Comparison of ENCODE assay signal across 8 cellular contexts in genomic region chr17:40322417-40323315, GRCh38. TPM values are rescaled to one million over a fixed set of nuclear protein-coding genes. Genes with fewer than 3 reads are reported as not detected.
DNase-seq lines count a peak whose midpoint lies in the region; ATAC-seq and TF ChIP-seq lines count a peak whose summit lies in the region.

No MANE protein-coding gene starts in this region.

- H3K27me3 Mint-ChIP-seq in central memory CD8-positive, alpha-beta T cell: no peaks in the 10 kb centered on the region

- no peaks in the 10 kb centered on the region for H3K9me3 Mint-ChIP-seq in central memory CD8-positive, alpha-beta T cell

- ATAC-seq in activated CD4-positive, CD25-positive, alpha-beta regulatory T cell treated with anti-CD3 and anti-CD28 coated beads, Interleukin-2, amount 50 U/mL, for 24 hours: peak; percentile 33 to 42
- peak; percentile 35 for ATAC-seq in central memory CD8-positive, alpha-beta T cell (replicated peaks; ENCODE audit: extremely low read depth, poor library complexity, severe bottlenecking)
- ATAC-seq in lower lobe of right lung: peak; percentile 56 to 75

- H3K36me3 ChIP-seq in lower lobe of right lung: no peaks in the 10 kb centered on the region

- no peaks in the 10 kb centered on the region for H3K9me3 ChIP-seq in lower lobe of right lung

- H3K36me3 Mint-ChIP-seq in central memory CD8-positive, alpha-beta T cell (ENCODE audit: insufficient read depth): peaks cover 80% of the 10 kb centered on the region

- TF ChIP-seq CTCF in GM20000 (IDR thresholded peaks at IDR 0.05; ENCODE audit: extremely low read depth, missing control alignments) (no peak), lower lobe of right lung (IDR thresholded peaks at IDR 0.05) (no peak)

- peak overlapping the region; percentile 79 for H3K4me3 Mint-ChIP-seq in central memory CD8-positive, alpha-beta T cell

- DNase-seq in CMK (ENCODE audit: low read depth): peak; percentile 98
- DNase-seq in GM20000 (ENCODE audit: low spot score): peak; percentile 86
- peak; percentile 84 for DNase-seq in LHCN-M2 (ENCODE audit: low read depth)
- DNase-seq in central memory CD8-positive, alpha-beta T cell (ENCODE audit: low spot score in 2 of 2): peak; percentile 84 to 96
- peak; percentile 93 for DNase-seq in lower lobe of right lung
- peak in 2 of 3 experiments; percentile 68 to 71 for DNase-seq in stimulated activated CD4-positive, alpha-beta T cell treated with anti-CD3 and anti-CD28 coated beads, TNF-alpha, amount 100 ng/mL, for 4 hours (ENCODE audit: low read depth in 3 of 3)
- DNase-seq in superior temporal gyrus (ENCODE audit: extremely low spot score): no peak

- no peaks in the 10 kb centered on the region for H3K27me3 ChIP-seq in lower lobe of right lung (ENCODE audit: low read depth)

- peaks cover 92% of the 10 kb centered on the region for H3K4me1 Mint-ChIP-seq in central memory CD8-positive, alpha-beta T cell

- peaks cover 89% of the 10 kb centered on the region for H3K4me1 ChIP-seq in lower lobe of right lung

- intact Hi-C loops in lower lobe of right lung (cut with DNase I): no loop called here

- H3K4me3 ChIP-seq in lower lobe of right lung: peak overlapping the region; percentile 99

- H3K27ac ChIP-seq in lower lobe of right lung: peak overlapping the region; percentile 96

- peak overlapping the region; percentile 96 for H3K27ac Mint-ChIP-seq in central memory CD8-positive, alpha-beta T cell (ENCODE audit: low read depth)

RNA-seq across cellular contexts. Expression of gene RARA, which starts 13.7 kb away (rescaled TPM):
- total RNA-seq in LHCN-M2 (2014; rRNA removed): 24.2 and 29.6 TPM in 2 replicates
- 38.8 TPM for polyA plus RNA-seq in LHCN-M2 (2012)
- total RNA-seq in lower lobe of right lung: 82.6 TPM

RNA-seq across cellular contexts. Expression of gene CDC6, which starts 35.0 kb away (rescaled TPM):
- total RNA-seq in LHCN-M2 (2014; rRNA removed): 43.2 and 46.6 TPM in 2 replicates
- polyA plus RNA-seq in LHCN-M2 (2012): 22.5 TPM
- total RNA-seq in lower lobe of right lung: 2.3 TPM

RNA-seq across cellular contexts. Expression of gene GJD3, which starts 41.9 kb away (rescaled TPM):
- not detected in 2 replicates for total RNA-seq in LHCN-M2 (2014; rRNA removed)
- 0.19 TPM for polyA plus RNA-seq in LHCN-M2 (2012)
- 3.1 TPM for total RNA-seq in lower lobe of right lung

Comparison
In these comparisons a context has a peak if more than half of its experiments do, and no peak if none do; other contexts are left out.
1. RNA of gene CDC6, which starts 35.0 kb away (total RNA-seq): 43.2 to 46.6 TPM in LHCN-M2; 2.3 TPM in lower lobe of right lung (single experiment); every median in the first group is over 10 times any median in the second.
2. Peak in every context shown above with its lines, with median percentiles within 50 percentile points of each other: ATAC-seq.